18 cellular contexts compared by ENCODE assay signal in genomic region chr5:16536818-16537217, GRCh38.
"Had no signal": no experiment of that assay in that cellular context is flagged by ENCODE, and none has a peak within 500 bp of the region (broad histone marks: within the 10 kb centered on the region; RNA-seq: fewer than 3 reads in every experiment).

No MANE protein-coding gene starts in this region.

- DNase-seq: activated B cell treated with CpG ODN at 0.5 μM for 24 hours; activated CD4-positive, alpha-beta memory T cell treated with anti-CD3 and anti-CD28 coated beads for 36 hours; activated CD4-positive, alpha-beta T cell treated with anti-CD3 and anti-CD28 coated beads for 4 hours; activated naive CD8-positive, alpha-beta T cell treated with anti-CD3 and anti-CD28 coated beads, Interleukin-2, amount 10 ng/mL, durations not matched to agents 7 days and 5 days; activated T-cell treated with anti-CD3 and anti-CD28 coated beads for 4 hours; amygdala; cerebellar nuclear complex; effector CD8-positive, alpha-beta T cell; left colon; midbrain; nucleus accumbens; stimulated activated CD4-positive, alpha-beta T cell treated with anti-CD3 and anti-CD28 coated beads, Interleukin-2, amount 100 ng/mL, for 48 hours; stimulated activated naive CD8-positive, alpha-beta T cell treated with anti-CD3 and anti-CD28 coated beads, Interleukin-15, amount 100 ng/mL, for 72 hours; T-cell had no signal

- H3K4me3 ChIP-seq: hepatocyte, skin epidermis, suprapubic skin, vagina had no signal

- H3K9me3 ChIP-seq: suprapubic skin, vagina had no signal

- H2AFZ ChIP-seq: hepatocyte had no signal

- H3K4me2 ChIP-seq: hepatocyte had no signal

- H3K27ac ChIP-seq: hepatocyte, skin epidermis, suprapubic skin had no signal

- H3K79me2 ChIP-seq: hepatocyte had no signal

- H3K36me3 ChIP-seq: suprapubic skin, vagina had no signal

- ATAC-seq: left colon; stimulated activated naive CD8-positive, alpha-beta T cell treated with anti-CD3 and anti-CD28 coated beads, Interleukin-15, amount 100 ng/mL, for 72 hours; T-cell had no signal

- H3K27me3 ChIP-seq: hepatocyte, suprapubic skin, vagina had no signal
